9 cellular contexts compared by ENCODE assay signal in genomic region chr15:99511865-99512632, GRCh38. TPM values are rescaled to one million over a fixed set of nuclear protein-coding genes. Genes with fewer than 3 reads are reported as not detected.
DNase-seq lines count a peak whose midpoint lies in the region; ATAC-seq and TF ChIP-seq lines count a peak whose summit lies in the region.
"Had no signal": no experiment of that assay in that cellular context is flagged by ENCODE, and none has a peak within 500 bp of the region (broad histone marks: within the 10 kb centered on the region; RNA-seq: fewer than 3 reads in every experiment).

No MANE protein-coding gene starts in this region.

- H3K27ac ChIP-seq in DOHH2 (ENCODE audit: low read depth, low read length) = peak overlapping the region; percentile 94

- peak overlapping the region; percentile 46 for H3K4me3 Mint-ChIP-seq in glutamatergic neuron (ENCODE audit: unreplicated experiment)
- H3K4me3 Mint-ChIP-seq: activated naive CD8-positive, alpha-beta T cell had no signal

- no peaks in the 10 kb centered on the region for H3K27me3 ChIP-seq in DOHH2 (ENCODE audit: control insufficient read depth, low read length)

- H3K27me3 Mint-ChIP-seq in glutamatergic neuron (ENCODE audit: unreplicated experiment) = no peaks in the 10 kb centered on the region
- H3K27me3 Mint-ChIP-seq: activated naive CD8-positive, alpha-beta T cell had no signal

- peaks cover 15% of the 10 kb centered on the region for H3K79me2 ChIP-seq in DOHH2 (ENCODE audit: control insufficient read depth, low read length)

- H3F3A ChIP-seq in DOHH2 (ENCODE audit: control insufficient read depth, insufficient read depth) = peaks cover 73% of the 10 kb centered on the region

- DNase-seq in glutamatergic neuron = peak; percentile 25
- DNase-seq in kidney tubule cell (ENCODE audit: low spot score) = no peak
- DNase-seq in activated CD8-positive, alpha-beta memory T cell treated with anti-CD3 and anti-CD28 coated beads for 24 hours = no peak
- no peak for DNase-seq in ecto neural progenitor cell (ENCODE audit: low spot score)
- DNase-seq in DMS153 treated with DMSO at 0.1 percent for 48 hours (lab: John Stamatoyannopoulos, UW; ENCODE audit: unreplicated experiment) = no peak

- no peaks in the 10 kb centered on the region for H3K9me3 ChIP-seq in DOHH2 (ENCODE audit: control insufficient read depth, insufficient read depth, low read length)

- H3K36me3 ChIP-seq in DOHH2 (ENCODE audit: control insufficient read depth, low read length) = peaks cover 3% of the 10 kb centered on the region; the same call in 1 of the 2 replicates

- peaks cover 99% of the 10 kb centered on the region for H3K4me1 ChIP-seq in DOHH2 (ENCODE audit: control insufficient read depth, low read length)

- H3K36me3 Mint-ChIP-seq in glutamatergic neuron (ENCODE audit: unreplicated experiment) = peaks cover 14% of the 10 kb centered on the region

- peak; percentile 28 for TF ChIP-seq CTCF in DOHH2 (IDR thresholded peaks at IDR 0.05; ENCODE audit: low read depth, low read length, poor library complexity, severe bottlenecking)
- TF ChIP-seq CTCF in glutamatergic neuron (IDR thresholded peaks at IDR 0.05; ENCODE audit: partially characterized antibody, unreplicated experiment) = no peak

- H3K27ac Mint-ChIP-seq in glutamatergic neuron (ENCODE audit: unreplicated experiment) = peak overlapping the region; percentile 78
- H3K27ac Mint-ChIP-seq: activated naive CD8-positive, alpha-beta T cell had no signal

- peak overlapping the region; percentile 71 for H3K4me3 ChIP-seq in DOHH2 (ENCODE audit: low read length)

- ATAC-seq in GM19468 (IDR thresholded peaks at IDR 0.05; ENCODE audit: extremely low read depth, unreplicated experiment) = peak; percentile 63
- peak; percentile 63 for ATAC-seq in HG03460 (IDR thresholded peaks at IDR 0.05; ENCODE audit: unreplicated experiment)

- H3K9me3 Mint-ChIP-seq in glutamatergic neuron (ENCODE audit: unreplicated experiment) = peaks cover 4% of the 10 kb centered on the region

- peaks cover 18% of the 10 kb centered on the region for H3K4me1 Mint-ChIP-seq in glutamatergic neuron (ENCODE audit: low read depth, unreplicated experiment)

- peak overlapping the region; percentile 93 for H3K4me2 ChIP-seq in DOHH2 (ENCODE audit: low read length)

- H4K20me1 ChIP-seq in DOHH2 (ENCODE audit: control insufficient read depth, insufficient read depth, low read depth, low read length) = no peaks in the 10 kb centered on the region

- no peaks in the 10 kb centered on the region for H3K9me2 ChIP-seq in DOHH2 (replicated peaks; ENCODE audit: control insufficient read depth, low read length)

RNA-seq across cellular contexts. Expression of gene MEF2A, which starts 53.7 kb away (rescaled TPM):
- 49.5 TPM for total RNA-seq in glutamatergic neuron (ENCODE audit: unreplicated experiment)
